In genomic region chr12:131239384-131240094, GRCh38 we compare ENCODE assay signal across 1 cellular context.
TF ChIP-seq lines count a peak whose summit lies in the region.

No MANE protein-coding gene starts in this region.

TF ChIP-seq in K562, 482 proteins besides CTCF, POLR2A, EP300 and RAD21 (continued from another document):
- TF ChIP-seq ZBTB11 (CRISPR knock-in tag; IDR thresholded peaks at IDR 0.05), result no peak
- TF ChIP-seq ARID1B (IDR thresholded peaks at IDR 0.05), result peak; percentile 33; the same call in 1 of the 2 replicates
- no peak for TF ChIP-seq FOXM1 (IDR thresholded peaks at IDR 0.05; ENCODE audit: low read depth)
- no peak for TF ChIP-seq FOXM1 (CRISPR knock-in tag; IDR thresholded peaks at IDR 0.05; ENCODE audit: low read depth)
- no peak for TF ChIP-seq STAG1 (CRISPR knock-in tag; IDR thresholded peaks at IDR 0.05; ENCODE audit: borderline replicate concordance)
- TF ChIP-seq RCOR1 (IDR thresholded peaks at IDR 0.05; ENCODE audit: borderline replicate concordance in 1 of 2, low read depth in 2 of 2, low read length in 2 of 2), result peak in 1 of 2 experiments; percentile 81; a peak in 1 of 4 replicates
- TF ChIP-seq JUND (IDR thresholded peaks at IDR 0.05; ENCODE audit: borderline replicate concordance, low read depth, low read length), result peak; percentile 20; the same call in 1 of the 2 replicates
- no peak for TF ChIP-seq JUND (tag; IDR thresholded peaks at IDR 0.05; ENCODE audit: borderline replicate concordance, low read depth, low read length)
- no peak for TF ChIP-seq PURB (CRISPR knock-in tag; IDR thresholded peaks at IDR 0.05; ENCODE audit: low read depth)
- TF ChIP-seq PHF8 (IDR thresholded peaks at IDR 0.05; ENCODE audit: borderline replicate concordance, low read length), result no peak
- TF ChIP-seq SP2 (IDR thresholded peaks at IDR 0.05; ENCODE audit: extremely low read depth, low read depth, low read length, poor library complexity, severe bottlenecking), result no peak
- no peak for TF ChIP-seq HNRNPUL1 (IDR thresholded peaks at IDR 0.05; ENCODE audit: low read length)
- 0 out of 4 replicates have a peak, but pooled peaks of 1 of the 2 experiments have one; percentile 10 for TF ChIP-seq NRF1 (conservative IDR thresholded peaks at IDR 0.05 in 1 of 2, IDR thresholded peaks at IDR 0.05 in 1 of 2)
- no peak for TF ChIP-seq NCOA4 (IDR thresholded peaks at IDR 0.05; ENCODE audit: partially characterized antibody)
- peak; percentile 22; the same call in 1 of the 2 replicates for TF ChIP-seq SMARCA4 (IDR thresholded peaks at IDR 0.05)
- no peak for TF ChIP-seq NR4A1 (CRISPR knock-in tag; IDR thresholded peaks at IDR 0.05)
- TF ChIP-seq NR4A1 (tag; IDR thresholded peaks at IDR 0.05), result no peak
- TF ChIP-seq ZNF785 (CRISPR knock-in tag; IDR thresholded peaks at IDR 0.05), result no peak
- TF ChIP-seq GABPB1 (CRISPR knock-in tag; IDR thresholded peaks at IDR 0.05), result no peak
- TF ChIP-seq COPS2 (conservative IDR thresholded peaks at IDR 0.05), result no peak
- no peak for TF ChIP-seq THRA (IDR thresholded peaks at IDR 0.05)
- no peak for TF ChIP-seq MLLT1 (IDR thresholded peaks at IDR 0.05)
TF ChIP-seq in K562: peak in this region for 14.
